Comparison of ENCODE assay signal across 33 cellular contexts in genomic region chr17:31522987-31523495, GRCh38.
"Had no signal": no experiment of that assay in that cellular context is flagged by ENCODE, and none has a peak within 500 bp of the region (broad histone marks: within the 10 kb centered on the region; RNA-seq: fewer than 3 reads in every experiment).

No MANE protein-coding gene starts in this region.

- H3K4me1 Mint-ChIP-seq: activated CD4-positive, alpha-beta T cell treated with anti-CD3 and anti-CD28 coated beads, Interleukin-2, amount 10 ng/mL, durations not matched to agents 24 days and 14 days; activated naive CD4-positive, alpha-beta T cell treated with anti-CD3 and anti-CD28 coated beads, Interleukin-2, amount 50 U/mL, for 24 hours; activated naive CD8-positive, alpha-beta T cell treated with anti-CD3 and anti-CD28 coated beads, Interleukin-2, amount 10 ng/mL, durations not matched to agents 7 days and 5 days had no signal

- H3K9me3 ChIP-seq: ascending aorta had no signal

- H3K36me3 ChIP-seq: ascending aorta had no signal

- H3K27me3 Mint-ChIP-seq: activated CD4-positive, alpha-beta T cell treated with anti-CD3 and anti-CD28 coated beads, Interleukin-2, amount 10 ng/mL, durations not matched to agents 24 days and 14 days; activated CD8-positive, alpha-beta T cell treated with anti-CD3 and anti-CD28 coated beads for 36 hours; activated naive CD4-positive, alpha-beta T cell treated with anti-CD3 and anti-CD28 coated beads, Interleukin-2, amount 50 U/mL, for 24 hours; activated naive CD8-positive, alpha-beta T cell treated with anti-CD3 and anti-CD28 coated beads, Interleukin-2, amount 10 ng/mL, durations not matched to agents 7 days and 5 days had no signal

- H3K4me3 Mint-ChIP-seq: activated CD4-positive, alpha-beta T cell treated with anti-CD3 and anti-CD28 coated beads, Interleukin-2, amount 10 ng/mL, durations not matched to agents 24 days and 14 days; activated CD8-positive, alpha-beta T cell treated with anti-CD3 and anti-CD28 coated beads for 36 hours; activated naive CD4-positive, alpha-beta T cell treated with anti-CD3 and anti-CD28 coated beads, Interleukin-2, amount 50 U/mL, for 24 hours; activated naive CD8-positive, alpha-beta T cell treated with anti-CD3 and anti-CD28 coated beads, Interleukin-2, amount 10 ng/mL, durations not matched to agents 7 days and 5 days had no signal

- DNase-seq: activated CD4-positive, alpha-beta T cell treated with anti-CD3 and anti-CD28 coated beads for 1 hour; activated CD4-positive, alpha-beta T cell treated with anti-CD3 and anti-CD28 coated beads, Interleukin-2, amount 10 ng/mL, durations not matched to agents 24 days and 14 days; activated CD4-positive, alpha-beta T cell treated with anti-CD3 and anti-CD28 coated beads, Interleukin-2, amount 50 U/mL, for 4 hours; activated CD4-positive, CD25-positive, alpha-beta regulatory T cell; activated CD8-positive, alpha-beta T cell treated with anti-CD3 and anti-CD28 coated beads for 36 hours; activated gamma-delta T cell; activated naive CD4-positive, alpha-beta T cell treated with Interleukin-2 at 50 U/mL for 16 hours; activated naive CD8-positive, alpha-beta T cell treated with anti-CD3 and anti-CD28 coated beads, Interleukin-2, amount 10 ng/mL, durations not matched to agents 7 days and 5 days; activated T-cell treated with anti-CD3 and anti-CD28 coated beads, Interleukin-2, amount 50 U/mL, for 1 hour; NCI-H1092 treated with DMSO at 0.1 percent for 48 hours; NCI-H1417; NCI-H146; NCI-H187; NCI-H2029 treated with DMSO at 0.1 percent for 48 hours; NCI-H2107; NCI-H2171; NCI-H510A; NCI-H526; NCI-H748 treated with DMSO at 0.1 percent for 48 hours; NK-92 treated with Interleukin-12 subunit alpha and Interleukin-12 subunit beta, amount 100 ng/mL, for 24 hours; PC-9; SIG-M5; SW 1271; T-helper 1 cell; T-helper 2 cell; T-helper 9 cell; WERI-Rb-1 had no signal

- H3K9me3 Mint-ChIP-seq: activated CD4-positive, alpha-beta T cell treated with anti-CD3 and anti-CD28 coated beads, Interleukin-2, amount 10 ng/mL, durations not matched to agents 24 days and 14 days; activated CD8-positive, alpha-beta T cell treated with anti-CD3 and anti-CD28 coated beads for 36 hours; activated naive CD4-positive, alpha-beta T cell treated with anti-CD3 and anti-CD28 coated beads, Interleukin-2, amount 50 U/mL, for 24 hours; activated naive CD8-positive, alpha-beta T cell treated with anti-CD3 and anti-CD28 coated beads, Interleukin-2, amount 10 ng/mL, durations not matched to agents 7 days and 5 days; activated T-helper 2 cell treated with anti-CD3 and anti-CD28 coated beads, Interferon-gamma antibody, Interleukin-2, Interleukin-4, amounts not matched to agents 10 μg/mL and 5 μg/mL and 100 μg/mL, durations not matched to agents 14 hours and 24 hours and 36 hours had no signal

- H3K4me2 ChIP-seq: PC-9 had no signal

- FAIRE-seq: RCC 7860 had no signal

- H3K27ac Mint-ChIP-seq: activated CD4-positive, alpha-beta T cell treated with anti-CD3 and anti-CD28 coated beads, Interleukin-2, amount 10 ng/mL, durations not matched to agents 24 days and 14 days; activated CD8-positive, alpha-beta T cell treated with anti-CD3 and anti-CD28 coated beads for 36 hours; activated naive CD4-positive, alpha-beta T cell treated with anti-CD3 and anti-CD28 coated beads, Interleukin-2, amount 50 U/mL, for 24 hours; activated naive CD8-positive, alpha-beta T cell treated with anti-CD3 and anti-CD28 coated beads, Interleukin-2, amount 10 ng/mL, durations not matched to agents 7 days and 5 days; activated T-helper 2 cell treated with anti-CD3 and anti-CD28 coated beads, Interferon-gamma antibody, Interleukin-2, Interleukin-4, amounts not matched to agents 10 μg/mL and 5 μg/mL and 100 μg/mL, durations not matched to agents 14 hours and 24 hours and 36 hours had no signal

- H3K27me3 ChIP-seq: ascending aorta had no signal

- H3K27ac ChIP-seq: ascending aorta, PC-9, RWPE1, WERI-Rb-1 had no signal

- H3K4me3 ChIP-seq: ascending aorta, PC-9 had no signal

- ATAC-seq: activated CD8-positive, alpha-beta T cell treated with anti-CD3 and anti-CD28 coated beads for 36 hours; SK-N-SH treated with all-trans-retinoic acid at 6 μM for 48 hours had no signal

- H2AFZ ChIP-seq: PC-9 had no signal
